In the genomic region with DNA sequence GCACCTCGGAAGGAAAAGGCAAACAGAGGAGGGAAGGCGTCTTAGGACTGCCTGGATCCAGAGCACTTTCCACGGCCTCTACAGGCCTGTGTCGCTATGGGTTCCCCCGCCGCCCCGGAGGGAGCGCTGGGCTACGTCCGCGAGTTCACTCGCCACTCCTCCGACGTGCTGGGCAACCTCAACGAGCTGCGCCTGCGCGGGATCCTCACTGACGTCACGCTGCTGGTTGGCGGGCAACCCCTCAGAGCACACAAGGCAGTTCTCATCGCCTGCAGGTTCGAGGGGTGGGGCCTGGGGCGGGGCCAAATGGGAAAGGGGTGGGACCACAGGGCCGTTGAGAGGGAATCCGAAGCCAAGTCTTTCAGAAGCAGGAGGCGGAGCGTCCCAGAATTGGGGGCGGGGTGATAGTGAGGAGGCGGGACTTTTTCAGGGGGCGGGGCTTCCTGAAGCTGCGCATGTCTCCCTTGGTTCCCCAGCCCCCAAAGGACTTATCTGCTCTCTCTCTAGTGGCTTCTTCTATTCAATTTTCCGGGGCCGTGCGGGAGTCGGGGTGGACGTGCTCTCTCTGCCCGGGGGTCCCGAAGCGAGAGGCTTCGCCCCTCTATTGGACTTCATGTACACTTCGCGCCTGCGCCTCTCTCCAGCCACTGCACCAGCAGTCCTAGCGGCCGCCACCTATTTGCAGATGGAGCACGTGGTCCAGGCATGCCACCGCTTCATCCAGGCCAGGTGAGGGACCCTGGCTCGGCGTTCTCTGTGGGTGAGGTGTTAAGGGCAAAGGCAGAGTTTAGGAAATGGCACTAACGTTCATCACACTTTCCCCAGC, we compare ENCODE assay signal across 8 cellular contexts. TPM values are rescaled to one million over a fixed set of nuclear protein-coding genes. Genes with fewer than 3 reads are reported as not detected.
A peak's percentile ranks its signal among the peaks of the same experiment; 100 is the strongest.
DNase-seq lines count a peak whose midpoint lies in the region; ATAC-seq and TF ChIP-seq lines count a peak whose summit lies in the region.

No MANE protein-coding gene starts in this region.

- peak overlapping the region; percentile 86 for H3K4me2 ChIP-seq in smooth muscle cell

- H2AFZ ChIP-seq in smooth muscle cell (ENCODE audit: low read depth), result peak overlapping the region; percentile 36

- no peak for TF ChIP-seq CTCF in smooth muscle cell (IDR thresholded peaks at IDR 0.05; ENCODE audit: borderline replicate concordance, insufficient read depth, poor library complexity, severe bottlenecking)

- no peak for TF ChIP-seq EP300 in Ishikawa (IDR thresholded peaks at IDR 0.05; ENCODE audit: borderline replicate concordance)

- peaks cover 4% of the 10 kb centered on the region for H3F3A ChIP-seq in smooth muscle cell (ENCODE audit: low read depth)

- 43% methylated on average over 42 of the region's 51 CpGs for WGBS in smooth muscle cell (ENCODE audit: low lambda C conversion rate)

- H3K36me3 ChIP-seq in smooth muscle cell (ENCODE audit: low read depth), result no peaks in the 10 kb centered on the region

- H3K27me3 Mint-ChIP-seq in central memory CD8-positive, alpha-beta T cell, result no peaks in the 10 kb centered on the region
- peaks cover 10 to 18% (median 12%) of the 10 kb centered on the region in 3 donors for H3K27me3 Mint-ChIP-seq in immature natural killer cell (ENCODE audit: low read depth in 3 of 3)

- H3K9me3 ChIP-seq in smooth muscle cell (replicated peaks; ENCODE audit: low read depth), result no peaks in the 10 kb centered on the region

- H3K4me3 Mint-ChIP-seq in central memory CD8-positive, alpha-beta T cell, result peak overlapping the region; percentile 70
- H3K4me3 Mint-ChIP-seq in immature natural killer cell, result peak overlapping the region; percentile 75 to 85 (median 83)

- H3K9me3 Mint-ChIP-seq in central memory CD8-positive, alpha-beta T cell, result no peaks in the 10 kb centered on the region
- no peaks in the 10 kb centered on the region for H3K9me3 Mint-ChIP-seq in immature natural killer cell

- peaks cover 15% of the 10 kb centered on the region for H3K27me3 ChIP-seq in smooth muscle cell (ENCODE audit: low read depth)

- H3K79me2 ChIP-seq in smooth muscle cell (ENCODE audit: low read depth), result no peaks in the 10 kb centered on the region

- H4K20me1 ChIP-seq in smooth muscle cell (ENCODE audit: low read depth), result no peaks in the 10 kb centered on the region

- peak; percentile 80 for ATAC-seq in central memory CD8-positive, alpha-beta T cell (replicated peaks; ENCODE audit: extremely low read depth, poor library complexity, severe bottlenecking)
- no peak for ATAC-seq in GM21447 (IDR thresholded peaks at IDR 0.05; ENCODE audit: unreplicated experiment)

- H3K9ac ChIP-seq in smooth muscle cell (ENCODE audit: low read depth), result no peak overlapping the region

- H3K27ac ChIP-seq in smooth muscle cell (ENCODE audit: low read depth), result no peak overlapping the region

- peaks cover 8% of the 10 kb centered on the region for H3K36me3 Mint-ChIP-seq in central memory CD8-positive, alpha-beta T cell (ENCODE audit: insufficient read depth)
- H3K36me3 Mint-ChIP-seq in immature natural killer cell, result no peaks in the 10 kb centered on the region

- TF ChIP-seq RAD21 in Ishikawa (IDR thresholded peaks at IDR 0.05; ENCODE audit: low read depth), result no peak

- peaks cover 7% of the 10 kb centered on the region for H3K4me1 ChIP-seq in smooth muscle cell (ENCODE audit: low read depth)

- peak overlapping the region; percentile 31 for H3K4me3 ChIP-seq in smooth muscle cell

- DNase-seq in DMS153 (lab: John Stamatoyannopoulos, UW), result peak; percentile 87
- peak; percentile 87 for DNase-seq in activated CD4-positive, alpha-beta T cell treated with anti-CD3 and anti-CD28 coated beads for 1 hour
- DNase-seq in central memory CD8-positive, alpha-beta T cell (ENCODE audit: low spot score in 2 of 2), result peak; percentile 92 to 95
- DNase-seq in immature natural killer cell, result peak; percentile 95
- peak; percentile 63 for DNase-seq in smooth muscle cell (lab: John Stamatoyannopoulos, UW; ENCODE audit: unreplicated experiment)
- DNase-seq in SKM-1 treated with dmso at 0.1 percent for 144 hours (lab: John Stamatoyannopoulos, UW; ENCODE audit: unreplicated experiment), result no peak

- H3K4me1 Mint-ChIP-seq in central memory CD8-positive, alpha-beta T cell, result peaks cover 40% of the 10 kb centered on the region
- H3K4me1 Mint-ChIP-seq in immature natural killer cell, result peaks cover 69 to 74% of the 10 kb centered on the region in 2 donors

- H3K27ac Mint-ChIP-seq in central memory CD8-positive, alpha-beta T cell (ENCODE audit: low read depth), result peak overlapping the region; percentile 82
- H3K27ac Mint-ChIP-seq in immature natural killer cell, result peak overlapping the region; percentile 74 to 95 (median 91)

TF ChIP-seq in Ishikawa, 13 proteins besides CTCF, POLR2A, EP300 and RAD21:
- TF ChIP-seq MAX (IDR thresholded peaks at IDR 0.05) (peak; percentile 58; the same call in 1 of the 2 replicates), CREB1 (IDR thresholded peaks at IDR 0.05; ENCODE audit: low read depth) (0 out of 2 replicates have a peak, but pooled peaks have one; percentile 40), TEAD4 (IDR thresholded peaks at IDR 0.05) (no peak), TCF12 (IDR thresholded peaks at IDR 0.05; ENCODE audit: low read depth) (no peak)

RNA-seq across cellular contexts. Expression of gene BCL6B, which starts 0.9 kb away (rescaled TPM):
- under 1 TPM in 1 of 3 donors, not detected in 2; 0.10 TPM for polyA plus RNA-seq in immature natural killer cell
- total RNA-seq in smooth muscle cell, result 0.45 TPM in 1 of 2 replicates, not detected in the other
- polyA plus RNA-seq in smooth muscle cell, result not detected in 2 replicates

RNA-seq across cellular contexts. Expression of gene RNASEK, which starts 11.4 kb away (rescaled TPM):
- polyA plus RNA-seq in immature natural killer cell (100 to 1,000 TPM; 449 to 922 (median 670) TPM), smooth muscle cell (718 and 785 TPM in 2 replicates)
- total RNA-seq in smooth muscle cell, result 350 and 356 TPM in 2 replicates

RNA-seq across cellular contexts. Expression of gene SLC16A13, which starts 12.0 kb away (rescaled TPM):
- polyA plus RNA-seq in immature natural killer cell, result 1 to 10 TPM in 2 of 3 donors, under 1 TPM in 1; 0.49 to 2.6 (median 2.1) TPM
- 2.0 and 2.7 TPM in 2 replicates for total RNA-seq in smooth muscle cell
- 3.5 TPM in 2 replicates for polyA plus RNA-seq in smooth muscle cell

RNA-seq across cellular contexts. Expression of gene SLC16A11, which starts 20.1 kb away (rescaled TPM):
- polyA plus RNA-seq in immature natural killer cell, result 1 to 10 TPM; 1.2 to 3.9 (median 3.1) TPM
- 0.36 TPM in 1 of 2 replicates, not detected in the other for total RNA-seq in smooth muscle cell
- polyA plus RNA-seq in smooth muscle cell, result 0.65 and 0.80 TPM in 2 replicates

RNA-seq across cellular contexts. Expression of gene ALOX12, which starts 27.9 kb away (rescaled TPM):
- under 1 TPM; 0.24 to 0.92 (median 0.83) TPM for polyA plus RNA-seq in immature natural killer cell
- total RNA-seq in smooth muscle cell, result not detected in 2 replicates
- polyA plus RNA-seq in smooth muscle cell, result 0.35 and 0.72 TPM in 2 replicates
